Comparison of ENCODE assay signal across 20 cellular contexts in the genomic region with DNA sequence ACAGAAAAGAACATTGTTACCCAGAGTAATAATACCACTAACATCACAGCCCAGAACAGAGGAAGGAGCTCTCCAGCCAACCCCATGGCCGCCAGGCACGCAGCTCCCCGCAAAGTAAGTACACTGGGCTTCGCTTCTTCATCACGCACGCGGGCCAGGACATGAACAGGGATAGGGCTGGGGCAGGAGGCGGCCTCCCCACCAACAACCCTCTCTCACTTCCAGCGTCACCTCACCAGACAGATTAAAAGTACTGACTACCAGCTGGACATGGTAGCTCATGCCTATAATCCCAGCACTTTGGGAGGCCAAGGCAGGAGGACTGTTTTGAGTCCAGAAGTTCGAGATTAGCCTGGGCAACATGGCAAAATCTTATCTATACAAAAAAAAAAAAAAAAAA.
A peak's percentile ranks its signal among the peaks of the same experiment; 100 is the strongest.
DNase-seq lines count a peak whose midpoint lies in the region; ATAC-seq and TF ChIP-seq lines count a peak whose summit lies in the region.
"Had no signal": no experiment of that assay in that cellular context is flagged by ENCODE, and none has a peak within 500 bp of the region (broad histone marks: within the 10 kb centered on the region; RNA-seq: fewer than 3 reads in every experiment).

No MANE protein-coding gene starts in this region.

- TF ChIP-seq CTCF in chondrocyte (IDR thresholded peaks at IDR 0.05) (no peak), neural progenitor cell (IDR thresholded peaks at IDR 0.05) (no peak), tibial nerve (IDR thresholded peaks at IDR 0.05) (no peak)

- H3K36me3 Mint-ChIP-seq in chondrocyte (ENCODE audit: low read depth) (no peaks in the 10 kb centered on the region), neural progenitor cell (peaks cover 8% of the 10 kb centered on the region)
- H3K36me3 Mint-ChIP-seq in stimulated activated memory B cell treated with anti-CD40 and anti-IgM and Interleukin-4, amounts not matched to agents 10 μg/mL and 1 μg/mL and 100 μg/mL, for 72 hours, result peaks cover 8% of the 10 kb centered on the region

- H2AFZ ChIP-seq in neural progenitor cell (replicated peaks), result no peak overlapping the region

- no peak overlapping the region for H3K4me2 ChIP-seq in neural progenitor cell

- H3K9me3 Mint-ChIP-seq in chondrocyte (ENCODE audit: low read depth) (no peaks in the 10 kb centered on the region), neural progenitor cell (no peaks in the 10 kb centered on the region)
- no peaks in the 10 kb centered on the region for H3K9me3 Mint-ChIP-seq in stimulated activated memory B cell treated with anti-CD40 and anti-IgM and Interleukin-4, amounts not matched to agents 10 μg/mL and 1 μg/mL and 100 μg/mL, for 72 hours
- H3K9me3 Mint-ChIP-seq: CD8-positive, alpha-beta memory T cell had no signal

- H3K36me3 ChIP-seq in H7 (replicated peaks; ENCODE audit: control insufficient read depth, insufficient read depth, low read length) (no peaks in the 10 kb centered on the region), neural progenitor cell (no peaks in the 10 kb centered on the region), tibial nerve (peaks cover 0 to 13% (median 0%) of the 10 kb centered on the region in 3 donors)
- H3K36me3 ChIP-seq: HAP-1, Peyer's patch had no signal

- H3K27ac ChIP-seq in neural progenitor cell (no peak overlapping the region), tibial nerve (peak overlapping the region in 3 of 4 donors; percentile 22 to 70 (median 53))
- H3K27ac ChIP-seq: Peyer's patch had no signal

- no peak for ATAC-seq in stimulated activated memory B cell treated with anti-CD40 and anti-IgM and Interleukin-4, amounts not matched to agents 10 μg/mL and 1 μg/mL and 100 μg/mL, for 72 hours
- no peak for ATAC-seq in HG03439 (IDR thresholded peaks at IDR 0.05; ENCODE audit: unreplicated experiment)
- ATAC-seq: SK-N-SH treated with all-trans-retinoic acid at 6 μM for 48 hours had no signal

- H3K79me2 ChIP-seq in neural progenitor cell (ENCODE audit: low read depth), result no peaks in the 10 kb centered on the region

- no peaks in the 10 kb centered on the region for H4K20me1 ChIP-seq in neural progenitor cell (ENCODE audit: low read depth)

- peak; percentile 35 for DNase-seq in H7
- DNase-seq in chondrocyte (ENCODE audit: low spot score), result peak; percentile 76
- DNase-seq in neural progenitor cell (ENCODE audit: low spot score), result no peak
- DNase-seq in tibial nerve (ENCODE audit: low spot score in 2 of 2), result no peak
- DNase-seq in AG20443 (ENCODE audit: low spot score), result no peak
- DNase-seq: ACHN; Calu3; CD8-positive, alpha-beta memory T cell; Karpas-422; MV-4-11; NCI-H1105 treated with DMSO at 0.1 percent for 48 hours; NCI-H187; NCI-H446; NCI-H526 had no signal

- TF ChIP-seq POLR2A in tibial nerve (IDR thresholded peaks at IDR 0.05), result no peak

- WGBS in tibial nerve, 2 donors, result 76 to 82% methylated on average over 10 of the region's 10 CpGs

- H3K4me3 ChIP-seq in H7 (ENCODE audit: insufficient read depth, low read depth, low read length) (no peak overlapping the region), neural progenitor cell (no peak overlapping the region), tibial nerve (no peak overlapping the region)
- H3K4me3 ChIP-seq: BLaER1 treated with 17β-estradiol and CSF1 and Interleukin-3, amounts not matched to agents 10 nM and 100 nM; HAP-1; Peyer's patch had no signal

- H3K9ac ChIP-seq in neural progenitor cell, result no peak overlapping the region

- no peak overlapping the region for H3K27ac Mint-ChIP-seq in chondrocyte (ENCODE audit: unreplicated experiment)
- peak overlapping the region; percentile 80 for H3K27ac Mint-ChIP-seq in neural progenitor cell
- no peak overlapping the region for H3K27ac Mint-ChIP-seq in stimulated activated memory B cell treated with anti-CD40 and anti-IgM and Interleukin-4, amounts not matched to agents 10 μg/mL and 1 μg/mL and 100 μg/mL, for 72 hours

- H3K4me1 Mint-ChIP-seq in chondrocyte (ENCODE audit: low read depth) (peaks cover 27% of the 10 kb centered on the region), neural progenitor cell (peaks cover 33% of the 10 kb centered on the region)
- peaks cover 6% of the 10 kb centered on the region for H3K4me1 Mint-ChIP-seq in stimulated activated memory B cell treated with anti-CD40 and anti-IgM and Interleukin-4, amounts not matched to agents 10 μg/mL and 1 μg/mL and 100 μg/mL, for 72 hours

- H3F3A ChIP-seq in neural progenitor cell (ENCODE audit: low read depth), result no peaks in the 10 kb centered on the region

- H3K27me3 ChIP-seq in H7 (ENCODE audit: control insufficient read depth, insufficient read depth, low read length) (no peaks in the 10 kb centered on the region), neural progenitor cell (no peaks in the 10 kb centered on the region), tibial nerve (no peaks in the 10 kb centered on the region)
- H3K27me3 ChIP-seq: BLaER1 treated with 17β-estradiol and CSF1 and Interleukin-3, amounts not matched to agents 10 nM and 100 nM; Peyer's patch had no signal

- TF ChIP-seq EP300 in tibial nerve (IDR thresholded peaks at IDR 0.05), result no peak

- H3K9me3 ChIP-seq in neural progenitor cell (ENCODE audit: low read depth) (no peaks in the 10 kb centered on the region), tibial nerve (no peaks in the 10 kb centered on the region)
- H3K9me3 ChIP-seq: BLaER1 treated with 17β-estradiol and CSF1 and Interleukin-3, amounts not matched to agents 10 nM and 100 nM; HAP-1; Peyer's patch had no signal

- H3K4me3 Mint-ChIP-seq in chondrocyte (ENCODE audit: unreplicated experiment) (no peak overlapping the region), neural progenitor cell (no peak overlapping the region)
- H3K4me3 Mint-ChIP-seq in stimulated activated memory B cell treated with anti-CD40 and anti-IgM and Interleukin-4, amounts not matched to agents 10 μg/mL and 1 μg/mL and 100 μg/mL, for 72 hours, result no peak overlapping the region
- H3K4me3 Mint-ChIP-seq: CD8-positive, alpha-beta memory T cell had no signal

- H3K27me3 Mint-ChIP-seq in chondrocyte (ENCODE audit: low read depth), result no peaks in the 10 kb centered on the region
- H3K27me3 Mint-ChIP-seq in neural progenitor cell (ENCODE audit: insufficient read depth, low read depth), result no peaks in the 10 kb centered on the region
- no peaks in the 10 kb centered on the region for H3K27me3 Mint-ChIP-seq in stimulated activated memory B cell treated with anti-CD40 and anti-IgM and Interleukin-4, amounts not matched to agents 10 μg/mL and 1 μg/mL and 100 μg/mL, for 72 hours
- H3K27me3 Mint-ChIP-seq: CD8-positive, alpha-beta memory T cell had no signal

- H3K4me1 ChIP-seq in neural progenitor cell (no peaks in the 10 kb centered on the region), tibial nerve (peaks cover 0 to 29% (median 4%) of the 10 kb centered on the region in 4 donors)
- H3K4me1 ChIP-seq: HAP-1 had no signal

Comparison
In these comparisons a context has a peak if more than half of its experiments do, and no peak if none do; other contexts are left out.
1. DNase-seq: peak in H7 (single experiment) and chondrocyte (single experiment); none in neural progenitor cell (single experiment), tibial nerve (0 of 2) and AG20443 (single experiment).